ENCODE assay signal across 11 cellular contexts in genomic region chr10:35564276-35564982, GRCh38. TPM values are rescaled to one million over a fixed set of nuclear protein-coding genes. Genes with fewer than 3 reads are reported as not detected.
A peak's percentile ranks its signal among the peaks of the same experiment; 100 is the strongest.
DNase-seq lines count a peak whose midpoint lies in the region; ATAC-seq and TF ChIP-seq lines count a peak whose summit lies in the region.
"Had no signal": no experiment of that assay in that cellular context is flagged by ENCODE, and none has a peak within 500 bp of the region (broad histone marks: within the 10 kb centered on the region; RNA-seq: fewer than 3 reads in every experiment).

No MANE protein-coding gene starts in this region.

- no peak for TF ChIP-seq CTCF in DOHH2 (IDR thresholded peaks at IDR 0.05; ENCODE audit: low read depth, low read length, poor library complexity, severe bottlenecking)

- no peaks in the 10 kb centered on the region; the same call in 1 of the 2 replicates for H3K36me3 ChIP-seq in DOHH2 (ENCODE audit: control insufficient read depth, low read length)

- H3K9me3 Mint-ChIP-seq in activated T-helper 1 cell treated with anti-CD3 and anti-CD28 coated beads, Interleukin-12 subunit alpha, Interleukin-12 subunit beta, Interleukin-2, Interleukin-4 antibody, amounts not matched to agents 30 ng/mL and 10 ng/mL and 1 ng/mL, durations not matched to agents 14 hours and 24 hours and 36 hours, result no peaks in the 10 kb centered on the region
- H3K9me3 Mint-ChIP-seq in memory B cell, result no peaks in the 10 kb centered on the region

- no peaks in the 10 kb centered on the region for H3K9me2 ChIP-seq in DOHH2 (replicated peaks; ENCODE audit: control insufficient read depth, low read length)

- no peaks in the 10 kb centered on the region for H4K20me1 ChIP-seq in DOHH2 (ENCODE audit: control insufficient read depth, insufficient read depth, low read depth, low read length)

- DNase-seq in HCEC 1CT, result peak; percentile 70
- no peak for DNase-seq in activated T-helper 1 cell treated with anti-CD3 and anti-CD28 coated beads, Interleukin-12 subunit alpha, Interleukin-12 subunit beta, Interleukin-2, Interleukin-4 antibody, amounts not matched to agents 30 ng/mL and 10 ng/mL and 1 ng/mL, durations not matched to agents 14 hours and 24 hours and 36 hours (ENCODE audit: low spot score)
- peak in 1 of 2 donors; percentile 11 for DNase-seq in memory B cell (ENCODE audit: low spot score in 2 of 2)
- no peak for DNase-seq in HuH-7 (ENCODE audit: low spot score)
- no peak for DNase-seq in RKO (ENCODE audit: low spot score)
- DNase-seq: T-helper 9 cell had no signal

- no peaks in the 10 kb centered on the region for H3K9me3 ChIP-seq in DOHH2 (ENCODE audit: control insufficient read depth, insufficient read depth, low read length)

- no peaks in the 10 kb centered on the region for H3K27me3 ChIP-seq in DOHH2 (ENCODE audit: control insufficient read depth, low read length)

- peak; percentile 75 for ATAC-seq in memory B cell (ENCODE audit: low read depth)
- ATAC-seq in GM19467 (IDR thresholded peaks at IDR 0.05; ENCODE audit: unreplicated experiment), result no peak
- ATAC-seq in GM21381 (IDR thresholded peaks at IDR 0.05; ENCODE audit: unreplicated experiment), result no peak

- H3K4me1 ChIP-seq in DOHH2 (ENCODE audit: control insufficient read depth, low read length), result peaks cover 8% of the 10 kb centered on the region

- no peaks in the 10 kb centered on the region for H3K79me2 ChIP-seq in DOHH2 (ENCODE audit: control insufficient read depth, low read length)

- H3K27ac ChIP-seq in DOHH2 (ENCODE audit: low read depth, low read length), result no peak overlapping the region
- H3K27ac ChIP-seq: epithelial cell of prostate had no signal

- no peaks in the 10 kb centered on the region for H3K27me3 Mint-ChIP-seq in activated T-helper 1 cell treated with anti-CD3 and anti-CD28 coated beads, Interleukin-12 subunit alpha, Interleukin-12 subunit beta, Interleukin-2, Interleukin-4 antibody, amounts not matched to agents 30 ng/mL and 10 ng/mL and 1 ng/mL, durations not matched to agents 14 hours and 24 hours and 36 hours (ENCODE audit: insufficient read depth)
- H3K27me3 Mint-ChIP-seq in memory B cell, result no peaks in the 10 kb centered on the region

- H3K4me3 Mint-ChIP-seq in activated T-helper 1 cell treated with anti-CD3 and anti-CD28 coated beads, Interleukin-12 subunit alpha, Interleukin-12 subunit beta, Interleukin-2, Interleukin-4 antibody, amounts not matched to agents 30 ng/mL and 10 ng/mL and 1 ng/mL, durations not matched to agents 14 hours and 24 hours and 36 hours, result no peak overlapping the region
- H3K4me3 Mint-ChIP-seq in memory B cell, result no peak overlapping the region

- no peaks in the 10 kb centered on the region for H3K4me1 Mint-ChIP-seq in activated T-helper 1 cell treated with anti-CD3 and anti-CD28 coated beads, Interleukin-12 subunit alpha, Interleukin-12 subunit beta, Interleukin-2, Interleukin-4 antibody, amounts not matched to agents 30 ng/mL and 10 ng/mL and 1 ng/mL, durations not matched to agents 14 hours and 24 hours and 36 hours (ENCODE audit: low read depth)
- peaks cover 16% of the 10 kb centered on the region for H3K4me1 Mint-ChIP-seq in memory B cell

- H3K4me2 ChIP-seq in DOHH2 (ENCODE audit: low read length), result peak overlapping the region; percentile 24; the same call in 1 of the 2 replicates

- H3K4me3 ChIP-seq in DOHH2 (ENCODE audit: low read length), result no peak overlapping the region

- intact Hi-C loops in activated T-helper 1 cell treated with anti-CD3 and anti-CD28 coated beads, Interleukin-12 subunit alpha, Interleukin-12 subunit beta, Interleukin-2, Interleukin-4 antibody, amounts not matched to agents 30 ng/mL and 10 ng/mL and 1 ng/mL, durations not matched to agents 14 hours and 24 hours and 36 hours (cut with micrococcal nuclease), result loop anchor here (5.0 to 10.0 kb wide), 2 partner anchors 222 to 570 kb away; no protein-coding TSS in a partner anchor

- peaks cover 6% of the 10 kb centered on the region for H3K36me3 Mint-ChIP-seq in activated T-helper 1 cell treated with anti-CD3 and anti-CD28 coated beads, Interleukin-12 subunit alpha, Interleukin-12 subunit beta, Interleukin-2, Interleukin-4 antibody, amounts not matched to agents 30 ng/mL and 10 ng/mL and 1 ng/mL, durations not matched to agents 14 hours and 24 hours and 36 hours (ENCODE audit: low read depth)
- H3K36me3 Mint-ChIP-seq in memory B cell, result peaks cover 33% of the 10 kb centered on the region

- H3F3A ChIP-seq in DOHH2 (ENCODE audit: control insufficient read depth, insufficient read depth), result no peaks in the 10 kb centered on the region

- H3K27ac Mint-ChIP-seq in activated T-helper 1 cell treated with anti-CD3 and anti-CD28 coated beads, Interleukin-12 subunit alpha, Interleukin-12 subunit beta, Interleukin-2, Interleukin-4 antibody, amounts not matched to agents 30 ng/mL and 10 ng/mL and 1 ng/mL, durations not matched to agents 14 hours and 24 hours and 36 hours, result peak overlapping the region; percentile 12
- H3K27ac Mint-ChIP-seq in memory B cell, result peak overlapping the region; percentile 63

RNA-seq across cellular contexts. Expression of gene GJD4, which starts 40.7 kb away (rescaled TPM):
- not detected in 2 replicates for total RNA-seq in activated T-helper 1 cell treated with anti-CD3 and anti-CD28 coated beads, Interleukin-12 subunit alpha, Interleukin-12 subunit beta, Interleukin-2, Interleukin-4 antibody, amounts not matched to agents 30 ng/mL and 10 ng/mL and 1 ng/mL, durations not matched to agents 14 hours and 24 hours and 36 hours
- total RNA-seq: Daoy had no signal
